Comparison of ENCODE assay signal across 30 cellular contexts in the genomic region with DNA sequence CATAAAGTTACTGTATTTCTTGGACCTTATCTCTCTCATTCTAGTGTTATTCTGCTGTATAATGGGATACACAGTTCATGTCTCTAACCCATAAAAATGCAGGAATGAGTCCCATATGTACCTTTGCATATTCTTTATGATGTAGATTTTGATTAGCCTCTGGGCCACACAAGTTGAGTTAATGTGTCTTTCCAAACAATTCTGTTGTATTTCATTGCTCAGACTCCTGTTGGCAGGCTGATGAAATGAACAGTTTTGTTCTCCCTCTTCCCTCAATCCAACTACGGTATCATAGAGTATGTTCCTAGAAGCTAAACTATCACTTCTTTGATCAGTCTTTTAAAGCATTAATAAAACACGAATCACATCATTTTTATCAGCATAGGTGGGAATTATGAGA.
"Had no signal": no experiment of that assay in that cellular context is flagged by ENCODE, and none has a peak within 500 bp of the region (broad histone marks: within the 10 kb centered on the region; RNA-seq: fewer than 3 reads in every experiment).

No MANE protein-coding gene starts in this region.

- H3K9me3 Mint-ChIP-seq: naive thymus-derived CD8-positive, alpha-beta T cell; natural killer cell treated with Interleukin-12 subunit alpha and Interleukin-12 subunit beta and Interleukin-15 and Interleukin-18, amount 100 ng/mL, for 72 hours; nephron progenitor cell; neural crest cell; stimulated activated memory B cell treated with anti-CD40 and anti-IgM and Interleukin-4, amounts not matched to agents 10 μg/mL and 1 μg/mL and 100 μg/mL, for 72 hours; stimulated activated naive CD8-positive, alpha-beta T cell treated with anti-CD3 and anti-CD28 coated beads, Interleukin-15, amount 100 ng/mL, for 72 hours had no signal

- H2AFZ ChIP-seq: parathyroid adenoma had no signal

- H3K79me2 ChIP-seq: parathyroid adenoma had no signal

- H3K4me1 Mint-ChIP-seq: naive thymus-derived CD8-positive, alpha-beta T cell; nephron progenitor cell; neural crest cell; stimulated activated memory B cell treated with anti-CD40 and anti-IgM and Interleukin-4, amounts not matched to agents 10 μg/mL and 1 μg/mL and 100 μg/mL, for 72 hours; stimulated activated naive CD8-positive, alpha-beta T cell treated with anti-CD3 and anti-CD28 coated beads, Interleukin-15, amount 100 ng/mL, for 72 hours had no signal

- H3K4me1 ChIP-seq: parathyroid adenoma, psoas muscle, right lobe of liver, sigmoid colon, testis, tibial artery, transverse colon, upper lobe of left lung, vagina had no signal

- H3K27me3 ChIP-seq: ovary, right lobe of liver, sigmoid colon, suprapubic skin, testis, tibial artery, transverse colon, upper lobe of left lung, vagina had no signal

- H3K4me3 ChIP-seq: ovary, psoas muscle, right lobe of liver, sigmoid colon, suprapubic skin, testis, tibial artery, transverse colon, upper lobe of left lung, vagina had no signal

- H3K9ac ChIP-seq: parathyroid adenoma had no signal

- DNase-seq: naive thymus-derived CD8-positive, alpha-beta T cell; nephron progenitor cell; occipital lobe; ovary; posterior cingulate gyrus; psoas muscle; right cardiac atrium; right lobe of liver; sigmoid colon; small intestine; stimulated activated CD4-positive, alpha-beta T cell treated with anti-CD3 and anti-CD28 coated beads, Interleukin-15, amount 100 ng/mL, for 24 hours; stimulated activated CD4-positive, alpha-beta T cell treated with anti-CD3 and anti-CD28 coated beads, Interleukin-2, amount 100 ng/mL, for 24 hours; stimulated activated CD4-positive, alpha-beta T cell treated with anti-CD3 and anti-CD28 coated beads, Interleukin-4, amount 100 ng/mL, for 1 hour; stimulated activated CD4-positive, alpha-beta T cell treated with anti-CD3 and anti-CD28 coated beads, Interleukin-4, amount 100 ng/mL, for 4 hours; stimulated activated CD8-positive, alpha-beta memory T cell treated with anti-CD3 and anti-CD28 coated beads, Interleukin-4, amount 100 ng/mL, for 48 hours; stimulated activated naive CD4-positive, alpha-beta T cell; stimulated activated naive CD8-positive, alpha-beta T cell treated with anti-CD3 and anti-CD28 coated beads, Interleukin-15, amount 100 ng/mL, for 72 hours; stimulated activated naive CD8-positive, alpha-beta T cell treated with anti-CD3 and anti-CD28 coated beads, Interleukin-15, Interleukin-2, amounts not matched to agents 100 U/mL and 50 U/mL, for 24 hours; substantia nigra; testis; tibial artery; transverse colon; upper lobe of left lung had no signal

- H3K9me3 ChIP-seq: ovary, psoas muscle, right lobe of liver, sigmoid colon, suprapubic skin, testis, tibial artery, transverse colon, upper lobe of left lung, vagina had no signal

- H3K27ac ChIP-seq: ovary, parathyroid adenoma, psoas muscle, right lobe of liver, sigmoid colon, suprapubic skin, testis, tibial artery, transverse colon, upper lobe of left lung, vagina had no signal

- H3K36me3 ChIP-seq: ovary, right lobe of liver, sigmoid colon, suprapubic skin, tibial artery, transverse colon, upper lobe of left lung, vagina had no signal

- H3K36me3 Mint-ChIP-seq: naive thymus-derived CD8-positive, alpha-beta T cell; natural killer cell treated with Interleukin-12 subunit alpha and Interleukin-12 subunit beta and Interleukin-15 and Interleukin-18, amount 100 ng/mL, for 72 hours; stimulated activated memory B cell treated with anti-CD40 and anti-IgM and Interleukin-4, amounts not matched to agents 10 μg/mL and 1 μg/mL and 100 μg/mL, for 72 hours had no signal

- H3K4me3 Mint-ChIP-seq: naive thymus-derived CD8-positive, alpha-beta T cell; natural killer cell treated with Interleukin-12 subunit alpha and Interleukin-12 subunit beta and Interleukin-15 and Interleukin-18, amount 100 ng/mL, for 72 hours; nephron progenitor cell; neural crest cell; stimulated activated memory B cell treated with anti-CD40 and anti-IgM and Interleukin-4, amounts not matched to agents 10 μg/mL and 1 μg/mL and 100 μg/mL, for 72 hours; stimulated activated naive CD8-positive, alpha-beta T cell treated with anti-CD3 and anti-CD28 coated beads, Interleukin-15, amount 100 ng/mL, for 72 hours had no signal

- ATAC-seq: naive thymus-derived CD8-positive, alpha-beta T cell; natural killer cell treated with Interleukin-12 subunit alpha and Interleukin-12 subunit beta and Interleukin-15 and Interleukin-18, amount 100 ng/mL, for 72 hours; psoas muscle; right cardiac atrium; right lobe of liver; stimulated activated memory B cell treated with anti-CD40 and anti-IgM and Interleukin-4, amounts not matched to agents 10 μg/mL and 1 μg/mL and 100 μg/mL, for 72 hours; stimulated activated naive CD8-positive, alpha-beta T cell treated with anti-CD3 and anti-CD28 coated beads, Interleukin-15, amount 100 ng/mL, for 72 hours; stimulated activated naive CD8-positive, alpha-beta T cell treated with anti-CD3 and anti-CD28 coated beads, Interleukin-15, Interleukin-2, amounts not matched to agents 100 U/mL and 50 U/mL, for 24 hours had no signal

- H3K27me3 Mint-ChIP-seq: natural killer cell treated with Interleukin-12 subunit alpha and Interleukin-12 subunit beta and Interleukin-15 and Interleukin-18, amount 100 ng/mL, for 72 hours; progenitor cell of endocrine pancreas; stimulated activated memory B cell treated with anti-CD40 and anti-IgM and Interleukin-4, amounts not matched to agents 10 μg/mL and 1 μg/mL and 100 μg/mL, for 72 hours had no signal

- H3K27ac Mint-ChIP-seq: naive thymus-derived CD8-positive, alpha-beta T cell; natural killer cell treated with Interleukin-12 subunit alpha and Interleukin-12 subunit beta and Interleukin-15 and Interleukin-18, amount 100 ng/mL, for 72 hours; progenitor cell of endocrine pancreas; stimulated activated memory B cell treated with anti-CD40 and anti-IgM and Interleukin-4, amounts not matched to agents 10 μg/mL and 1 μg/mL and 100 μg/mL, for 72 hours; stimulated activated naive CD8-positive, alpha-beta T cell treated with anti-CD3 and anti-CD28 coated beads, Interleukin-15, amount 100 ng/mL, for 72 hours had no signal
